ENCODE assay signal across 8 cellular contexts in the genomic region with DNA sequence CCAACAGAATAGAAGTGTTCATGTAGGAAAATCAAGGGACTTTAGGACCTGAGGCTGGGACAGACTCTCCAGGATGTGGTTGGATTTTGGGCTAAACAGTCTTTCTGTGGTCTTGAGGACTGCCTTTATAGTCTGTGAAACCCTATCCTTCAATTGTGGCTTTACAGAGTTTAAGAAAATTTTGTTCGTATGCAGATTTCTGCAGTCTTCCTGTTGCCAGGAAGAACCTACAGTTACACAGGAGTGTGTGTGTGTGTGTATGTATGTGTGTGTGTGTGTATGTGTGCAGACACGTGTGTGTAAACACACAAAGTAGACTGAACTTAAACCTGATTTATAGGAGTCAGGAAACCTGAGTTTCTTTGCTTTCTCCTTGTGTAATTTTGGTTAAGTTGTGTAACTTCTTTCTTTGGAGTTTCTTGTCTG. TPM values are rescaled to one million over a fixed set of nuclear protein-coding genes. Genes with fewer than 3 reads are reported as not detected.
DNase-seq lines count a peak whose midpoint lies in the region; ATAC-seq and TF ChIP-seq lines count a peak whose summit lies in the region.

No MANE protein-coding gene starts in this region.

- H3K4me3 ChIP-seq in Loucy (ENCODE audit: low read length, poor library complexity, severe bottlenecking) = peak overlapping the region; percentile 66

- H3K9ac ChIP-seq in Loucy (ENCODE audit: low read depth, low read length, poor library complexity, severe bottlenecking) = peak overlapping the region; percentile 70

- H3F3A ChIP-seq in Loucy (ENCODE audit: low read depth) = peaks cover 8% of the 10 kb centered on the region

- no peak for TF ChIP-seq CTCF in Loucy (conservative IDR thresholded peaks at IDR 0.05; ENCODE audit: low read length)
- TF ChIP-seq CTCF in chondrocyte (IDR thresholded peaks at IDR 0.05) = no peak

- H3K27me3 ChIP-seq in Loucy (ENCODE audit: insufficient read depth, low read length, poor library complexity, severe bottlenecking) = no peaks in the 10 kb centered on the region

- no peaks in the 10 kb centered on the region for H3K9me2 ChIP-seq in Loucy (replicated peaks; ENCODE audit: low read depth, low read length)

- H3K27me3 Mint-ChIP-seq in activated T-cell treated with anti-CD3 and anti-CD28 coated beads, Interleukin-2, amount 50 U/mL, for 24 hours = no peaks in the 10 kb centered on the region
- no peaks in the 10 kb centered on the region for H3K27me3 Mint-ChIP-seq in chondrocyte (ENCODE audit: low read depth)

- no peaks in the 10 kb centered on the region for H3K9me3 ChIP-seq in Loucy (ENCODE audit: insufficient read depth, low read depth, low read length)

- H3K27ac Mint-ChIP-seq in activated T-cell treated with anti-CD3 and anti-CD28 coated beads, Interleukin-2, amount 50 U/mL, for 24 hours = peak overlapping the region; percentile 86
- H3K27ac Mint-ChIP-seq in chondrocyte (ENCODE audit: unreplicated experiment) = peak overlapping the region; percentile 52

- no peaks in the 10 kb centered on the region for H3K36me3 ChIP-seq in Loucy (ENCODE audit: insufficient read depth, low read length)

- peak overlapping the region; percentile 81 for H3K4me2 ChIP-seq in Loucy (ENCODE audit: low read depth, low read length, poor library complexity, severe bottlenecking)

- peaks cover 88% of the 10 kb centered on the region for H3K4me1 Mint-ChIP-seq in activated T-cell treated with anti-CD3 and anti-CD28 coated beads, Interleukin-2, amount 50 U/mL, for 24 hours (ENCODE audit: low read depth)
- peaks cover 59% of the 10 kb centered on the region for H3K4me1 Mint-ChIP-seq in chondrocyte (ENCODE audit: low read depth)

- H3K4me3 Mint-ChIP-seq in activated T-cell treated with anti-CD3 and anti-CD28 coated beads, Interleukin-2, amount 50 U/mL, for 24 hours = peak overlapping the region; percentile 40
- no peak overlapping the region for H3K4me3 Mint-ChIP-seq in chondrocyte (ENCODE audit: unreplicated experiment)

- H3K9me3 Mint-ChIP-seq in activated T-cell treated with anti-CD3 and anti-CD28 coated beads, Interleukin-2, amount 50 U/mL, for 24 hours = no peaks in the 10 kb centered on the region
- no peaks in the 10 kb centered on the region for H3K9me3 Mint-ChIP-seq in chondrocyte (ENCODE audit: low read depth)

- no peak overlapping the region for H2AFZ ChIP-seq in Loucy (ENCODE audit: low read length)

- peaks cover 1% of the 10 kb centered on the region for H4K20me1 ChIP-seq in Loucy (ENCODE audit: insufficient read depth, low read length, poor library complexity, severe bottlenecking)

- H3K36me3 Mint-ChIP-seq in activated T-cell treated with anti-CD3 and anti-CD28 coated beads, Interleukin-2, amount 50 U/mL, for 24 hours (ENCODE audit: low read depth) = peaks cover 8% of the 10 kb centered on the region
- no peaks in the 10 kb centered on the region for H3K36me3 Mint-ChIP-seq in chondrocyte (ENCODE audit: low read depth)

- ATAC-seq in stimulated activated naive CD8-positive, alpha-beta T cell treated with anti-CD3 and anti-CD28 coated beads, Interleukin-15, Interleukin-2, amounts not matched to agents 100 U/mL and 50 U/mL, for 24 hours = peak; percentile 48
- no peak for ATAC-seq in HG03175 (IDR thresholded peaks at IDR 0.05; ENCODE audit: unreplicated experiment)

- peaks cover 95% of the 10 kb centered on the region for H3K4me1 ChIP-seq in Loucy (ENCODE audit: insufficient read depth, low read length, poor library complexity, severe bottlenecking)

- H3K79me2 ChIP-seq in Loucy (ENCODE audit: insufficient read depth, low read length) = peaks cover 99% of the 10 kb centered on the region

- no peak for DNase-seq in activated T-cell treated with anti-CD3 and anti-CD28 coated beads, Interleukin-2, amount 50 U/mL, for 24 hours
- no peak for DNase-seq in activated T-cell treated with anti-CD3 and anti-CD28 coated beads, Interleukin-2, amount 50 U/mL, for 1 hour
- DNase-seq in chondrocyte (ENCODE audit: low spot score) (no peak), superior temporal gyrus (ENCODE audit: extremely low spot score) (no peak), DMS53 (lab: John Stamatoyannopoulos, UW) (no peak)
- DNase-seq in stimulated activated naive CD8-positive, alpha-beta T cell treated with anti-CD3 and anti-CD28 coated beads, Interleukin-15, Interleukin-2, amounts not matched to agents 100 U/mL and 50 U/mL, for 24 hours = no peak

RNA-seq across cellular contexts. Expression of a gene that starts 22.8 kb away (rescaled TPM):
- total RNA-seq in chondrocyte = 58.3 to 73.0 TPM (median 62.7 TPM) in 3 replicates
